Comparison of ENCODE assay signal across 2 cellular contexts in genomic region chr2:167869200-167869599, GRCh38.
TF ChIP-seq lines count a peak whose summit lies in the region.

No MANE protein-coding gene starts in this region.

TF ChIP-seq in HepG2, 621 proteins besides CTCF, POLR2A, EP300 and RAD21:
- TF ChIP-seq TP53 (CRISPR knock-in tag; conservative IDR thresholded peaks at IDR 0.05) (no peak), STAG1 (CRISPR knock-in tag; IDR thresholded peaks at IDR 0.05) (peak; percentile 33), PAWR (CRISPR knock-in tag; IDR thresholded peaks at IDR 0.05; ENCODE audit: borderline replicate concordance) (no peak)

TF ChIP-seq in H1, 55 proteins besides CTCF, POLR2A, EP300 and RAD21:
- TF ChIP-seq NANOG (IDR thresholded peaks at IDR 0.05; ENCODE audit: insufficient read depth, low read depth, low read length, poor library complexity, severe bottlenecking) (no peak), SP2 (IDR thresholded peaks at IDR 0.05; ENCODE audit: low read length) (no peak), CHD2 (IDR thresholded peaks at IDR 0.05; ENCODE audit: low read length) (no peak), JUND (IDR thresholded peaks at IDR 0.05; ENCODE audit: low read length) (no peak), TEAD4 (IDR thresholded peaks at IDR 0.05; ENCODE audit: low read depth, low read length) (no peak), TCF12 (IDR thresholded peaks at IDR 0.05; ENCODE audit: low read depth, low read length) (no peak), JUN (IDR thresholded peaks at IDR 0.05; ENCODE audit: low read depth, low read length) (no peak), POLR2AphosphoS5 (IDR thresholded peaks at IDR 0.05; ENCODE audit: low read depth, low read length) (no peak), SIN3A (conservative IDR thresholded peaks at IDR 0.05 in 1 of 2, IDR thresholded peaks at IDR 0.05 in 1 of 2; ENCODE audit: low read depth in 1 of 2, low read length in 2 of 2) (no peak)
